ENCODE assay signal across 14 cellular contexts in the genomic region with DNA sequence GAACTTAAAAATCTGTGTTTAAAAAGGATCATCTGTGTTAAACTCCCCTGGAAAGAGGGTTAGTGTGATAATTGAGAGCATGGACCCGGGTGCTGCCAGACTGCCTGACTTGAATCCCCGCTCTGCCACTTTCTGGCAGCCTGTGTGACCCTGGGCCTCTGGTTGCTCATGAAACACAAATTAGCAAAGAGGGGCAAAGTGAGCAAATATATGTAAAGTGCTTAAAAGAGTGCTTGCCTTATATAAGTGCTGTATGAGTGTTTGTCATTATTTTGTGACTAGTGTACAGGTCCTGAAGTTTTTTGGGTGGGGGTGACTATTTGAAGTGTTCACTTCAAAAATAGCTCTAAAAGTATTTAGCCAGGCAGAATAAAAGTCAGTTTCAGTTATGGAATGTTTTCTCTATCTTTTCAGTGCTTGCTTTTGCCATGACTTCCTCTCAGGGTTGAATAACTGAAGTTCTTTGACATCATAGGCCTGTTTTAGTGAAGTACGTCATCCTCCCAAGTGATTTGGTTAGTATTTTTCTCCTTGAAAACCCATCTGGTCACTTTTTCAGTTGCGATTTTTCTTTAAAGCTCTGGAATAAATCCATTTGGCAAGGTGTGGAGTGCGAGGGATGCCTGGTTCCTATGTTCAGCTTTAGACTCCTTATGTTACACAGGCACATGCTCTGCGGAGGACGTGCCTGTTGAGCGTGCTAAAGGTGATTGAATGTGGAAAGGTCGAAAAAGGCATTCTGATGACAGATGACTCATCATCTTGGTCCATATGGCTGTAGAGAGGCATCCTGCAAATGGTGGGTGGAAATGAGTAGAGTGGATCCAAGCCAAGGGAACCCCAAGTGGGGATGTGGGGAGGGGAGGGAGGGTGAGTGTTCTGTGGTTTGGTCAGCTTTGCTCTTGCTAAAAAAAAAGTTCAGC. TPM values are rescaled to one million over a fixed set of nuclear protein-coding genes. Genes with fewer than 3 reads are reported as not detected.
DNase-seq lines count a peak whose midpoint lies in the region; ATAC-seq and TF ChIP-seq lines count a peak whose summit lies in the region.
"Had no signal": no experiment of that assay in that cellular context is flagged by ENCODE, and none has a peak within 500 bp of the region (broad histone marks: within the 10 kb centered on the region; RNA-seq: fewer than 3 reads in every experiment).

No MANE protein-coding gene starts in this region.

- intact Hi-C loops in heart left ventricle (cut with DNase I), result no loop called here

- H3K4me1 Mint-ChIP-seq in activated T-helper 17 cell treated with anti-CD3 and anti-CD28 coated beads, Interleukin-2, amount 50 U/mL, for 72 hours, result no peaks in the 10 kb centered on the region
- H3K4me1 Mint-ChIP-seq in stimulated activated effector memory CD8-positive, alpha-beta T cell treated with anti-CD3 and anti-CD28 coated beads, Interleukin-12 subunit alpha, Interleukin-12 subunit beta, amount 100 ng/mL, for 72 hours, result no peaks in the 10 kb centered on the region

- in situ Hi-C loops in GM13977 (cut with MboI; ENCODE audit: low pct_unique_long_range_greater_than_20kb, low sequenced_read_pairs, unreplicated experiment), result no loop called here

- H3K27me3 ChIP-seq in heart left ventricle (no peaks in the 10 kb centered on the region), thymus (ENCODE audit: control insufficient read depth, insufficient read depth) (no peaks in the 10 kb centered on the region), Peyer's patch (no peaks in the 10 kb centered on the region)

- no peaks in the 10 kb centered on the region for H3K9me3 Mint-ChIP-seq in activated T-helper 17 cell treated with anti-CD3 and anti-CD28 coated beads, Interleukin-2, amount 50 U/mL, for 72 hours
- no peaks in the 10 kb centered on the region for H3K9me3 Mint-ChIP-seq in stimulated activated effector memory CD8-positive, alpha-beta T cell treated with anti-CD3 and anti-CD28 coated beads, Interleukin-12 subunit alpha, Interleukin-12 subunit beta, amount 100 ng/mL, for 72 hours

- H3K4me3 ChIP-seq in heart left ventricle (no peak overlapping the region), thymus (ENCODE audit: low read length) (no peak overlapping the region), Peyer's patch (no peak overlapping the region)

- no peak for TF ChIP-seq POLR2A in heart left ventricle (IDR thresholded peaks at IDR 0.05)
- TF ChIP-seq POLR2A in Peyer's patch (IDR thresholded peaks at IDR 0.05), result no peak

- 44 to 63% (median 54%) methylated on average over 9 of the region's 9 CpGs for WGBS in heart left ventricle, 4 donors
- WGBS in thymus, result 93% methylated on average over 9 of the region's 9 CpGs

- H3K36me3 ChIP-seq in heart left ventricle (peaks cover 0 to 14% (median 3%) of the 10 kb centered on the region in 9 donors), thymus (ENCODE audit: control insufficient read depth, insufficient read depth) (no peaks in the 10 kb centered on the region), Peyer's patch (no peaks in the 10 kb centered on the region)

- peaks cover 3% of the 10 kb centered on the region for H3K27me3 Mint-ChIP-seq in activated T-helper 17 cell treated with anti-CD3 and anti-CD28 coated beads, Interleukin-2, amount 50 U/mL, for 72 hours

- no peak overlapping the region for H3K4me3 Mint-ChIP-seq in activated T-helper 17 cell treated with anti-CD3 and anti-CD28 coated beads, Interleukin-2, amount 50 U/mL, for 72 hours
- no peak overlapping the region for H3K4me3 Mint-ChIP-seq in stimulated activated effector memory CD8-positive, alpha-beta T cell treated with anti-CD3 and anti-CD28 coated beads, Interleukin-12 subunit alpha, Interleukin-12 subunit beta, amount 100 ng/mL, for 72 hours

- H3K4me1 ChIP-seq in heart left ventricle (peaks cover 0 to 41% (median 17%) of the 10 kb centered on the region in 12 donors), thymus (ENCODE audit: control insufficient read depth, insufficient read depth, low read length) (no peaks in the 10 kb centered on the region), Peyer's patch (no peaks in the 10 kb centered on the region)

- H3K9me3 ChIP-seq in heart left ventricle (no peaks in the 10 kb centered on the region), thymus (ENCODE audit: control insufficient read depth) (no peaks in the 10 kb centered on the region), Peyer's patch (no peaks in the 10 kb centered on the region)

- H3K27ac ChIP-seq in heart left ventricle (peak overlapping the region; percentile 3 to 92 (median 70)), thymus (ENCODE audit: low read depth) (peak overlapping the region; percentile 26), Peyer's patch (no peak overlapping the region)
- H3K27ac ChIP-seq: 22Rv1 had no signal

- TF ChIP-seq CTCF in heart left ventricle (IDR thresholded peaks at IDR 0.05), result no peak
- TF ChIP-seq CTCF in GM13977 (IDR thresholded peaks at IDR 0.05; ENCODE audit: extremely low read depth, insufficient read depth, missing control alignments), result no peak
- no peak for TF ChIP-seq CTCF in Peyer's patch (IDR thresholded peaks at IDR 0.05)

- peaks cover 48% of the 10 kb centered on the region for H3K36me3 Mint-ChIP-seq in activated T-helper 17 cell treated with anti-CD3 and anti-CD28 coated beads, Interleukin-2, amount 50 U/mL, for 72 hours (ENCODE audit: low read depth)
- peaks cover 40% of the 10 kb centered on the region for H3K36me3 Mint-ChIP-seq in stimulated activated effector memory CD8-positive, alpha-beta T cell treated with anti-CD3 and anti-CD28 coated beads, Interleukin-12 subunit alpha, Interleukin-12 subunit beta, amount 100 ng/mL, for 72 hours

- DNase-seq in NCI-H1694 treated with DMSO at 0.1 percent for 48 hours (lab: John Stamatoyannopoulos, UW) (peak; percentile 11), NCI-H1694 (lab: John Stamatoyannopoulos, UW) (no peak), heart left ventricle (peak in 3 of 5 donors; percentile 32 to 42 (median 35)), GM13977 (ENCODE audit: low spot score) (no peak), Peyer's patch (no peak)
- DNase-seq in stimulated activated effector memory CD8-positive, alpha-beta T cell treated with anti-CD3 and anti-CD28 coated beads, Interleukin-12 subunit alpha, Interleukin-12 subunit beta, amount 100 ng/mL, for 72 hours (ENCODE audit: low spot score in 2 of 2), result no peak
- DNase-seq: DND-41, erythroblast, H7, left colon, NCI-H69 had no signal

- peak; percentile 19 for ATAC-seq in activated T-helper 17 cell treated with anti-CD3 and anti-CD28 coated beads, Interleukin-2, amount 50 U/mL, for 72 hours (replicated peaks)
- ATAC-seq in heart left ventricle, result peak; percentile 27 to 85 (median 74)
- ATAC-seq in stimulated activated effector memory CD8-positive, alpha-beta T cell treated with anti-CD3 and anti-CD28 coated beads, Interleukin-12 subunit alpha, Interleukin-12 subunit beta, amount 100 ng/mL, for 72 hours, result no peak
- ATAC-seq: left colon had no signal

- no peak overlapping the region for H3K27ac Mint-ChIP-seq in activated T-helper 17 cell treated with anti-CD3 and anti-CD28 coated beads, Interleukin-2, amount 50 U/mL, for 72 hours
- no peak overlapping the region for H3K27ac Mint-ChIP-seq in stimulated activated effector memory CD8-positive, alpha-beta T cell treated with anti-CD3 and anti-CD28 coated beads, Interleukin-12 subunit alpha, Interleukin-12 subunit beta, amount 100 ng/mL, for 72 hours

RNA-seq across cellular contexts. Expression of a gene that starts 47.8 kb away (rescaled TPM):
- total RNA-seq in activated T-helper 17 cell treated with anti-CD3 and anti-CD28 coated beads, Interleukin-2, amount 50 U/mL, for 72 hours, result 100 to 1,000 TPM; 112 to 142 TPM
- total RNA-seq in heart left ventricle (100 to 1,000 TPM in 8 of 9 donors, 10 to 100 TPM in 1; 87.8 to 181 (median 123) TPM), Peyer's patch (10 to 100 TPM in 1 of 4 donors, 1 to 10 TPM in 3; 4.8 to 12.2 (median 6.8) TPM)
- polyA plus RNA-seq in heart left ventricle (10 to 100 TPM; 16.0 to 40.0 TPM), thymus (11.5 TPM)

Comparison
In these comparisons a context has a peak if more than half of its experiments do, and no peak if none do; other contexts are left out.
1. DNase-seq: peak in NCI-H1694 treated with DMSO at 0.1 percent for 48 hours (single experiment) and heart left ventricle (3 of 5); none in NCI-H1694 (single experiment), stimulated activated effector memory CD8-positive, alpha-beta T cell treated with anti-CD3 and anti-CD28 coated beads, Interleukin-12 subunit alpha, Interleukin-12 subunit beta, amount 100 ng/mL, for 72 hours (0 of 2), GM13977 (single experiment) and Peyer's patch (0 of 3).
2. H3K27ac ChIP-seq: peak in heart left ventricle (12 of 12) and thymus (single experiment); none in Peyer's patch (0 of 4).
3. RNA of a gene that starts 47.8 kb away (total RNA-seq): 112 to 142 TPM in activated T-helper 17 cell treated with anti-CD3 and anti-CD28 coated beads, Interleukin-2, amount 50 U/mL, for 72 hours and 87.8 to 181 TPM in heart left ventricle; 4.8 to 12.2 TPM in Peyer's patch; every median in the first group is over 4 times any median in the second.